In genomic region chr17:31560836-31561235, GRCh38 we compare ENCODE assay signal across 9 cellular contexts.
DNase-seq lines count a peak whose midpoint lies in the region; ATAC-seq and TF ChIP-seq lines count a peak whose summit lies in the region.
"Had no signal": no experiment of that assay in that cellular context is flagged by ENCODE, and none has a peak within 500 bp of the region (broad histone marks: within the 10 kb centered on the region; RNA-seq: fewer than 3 reads in every experiment).

No MANE protein-coding gene starts in this region.

- peak overlapping the region; percentile 2 to 62 for H3K18ac ChIP-seq in mesenchymal stem cell (ENCODE audit: low read depth in 1 of 2, low read length in 2 of 2)

- no peak overlapping the region for H3K27ac ChIP-seq in mammary epithelial cell (ENCODE audit: insufficient read depth, low read depth, low read length)
- peak overlapping the region; percentile 99 for H3K27ac ChIP-seq in mesenchymal stem cell (ENCODE audit: low read length, poor library complexity, severe bottlenecking)
- H3K27ac ChIP-seq in uterus, result peak overlapping the region; percentile 84 to 91

- H3K36me3 ChIP-seq in mammary epithelial cell (ENCODE audit: insufficient read depth, low read length) (no peaks in the 10 kb centered on the region), mesenchymal stem cell (ENCODE audit: control insufficient read depth in 1 of 2, insufficient read depth in 2 of 2, low read depth in 1 of 2, low read length in 2 of 2) (peaks cover 11 to 27% of the 10 kb centered on the region in 2 experiments), uterus (no peaks in the 10 kb centered on the region)

- H4K20me1 ChIP-seq in mammary epithelial cell (ENCODE audit: insufficient read depth, low read length), result no peaks in the 10 kb centered on the region

- POLR2A ChIA-PET in MCF 10A (lab: Yijun Ruan, JAX), result interaction anchor here (0.8 to 1.5 kb wide), 4 partner anchors 12 to 244 kb away, joined by 3 to 8 read pairs (median 3); no protein-coding TSS in a partner anchor

- peaks cover 37% of the 10 kb centered on the region for H3K4me1 Mint-ChIP-seq in MCF 10A (ENCODE audit: insufficient read depth, unreplicated experiment)

- H3K14ac ChIP-seq in mesenchymal stem cell (ENCODE audit: low read length in 2 of 2), result peak overlapping the region in 1 of 2 experiments; percentile 50

- H2AK5ac ChIP-seq in mesenchymal stem cell (ENCODE audit: low read length, severe bottlenecking), result peak overlapping the region; percentile 90

- CTCF ChIA-PET in MCF 10A (lab: Yijun Ruan, JAX), result interaction anchor here (0.6 to 11.0 kb wide), 3 partner anchors 35 to 282 kb away, joined by 3 to 185 read pairs (median 4); no protein-coding TSS in a partner anchor
- CTCF ChIA-PET in mammary epithelial cell (lab: Charles Lee; ENCODE audit: low non-redundant PET), result no interaction called here

- no peaks in the 10 kb centered on the region for H3K9me3 Mint-ChIP-seq in MCF 10A (ENCODE audit: unreplicated experiment)

- DNase-seq in MCF 10A (ENCODE audit: unreplicated experiment) (no peak), mammary epithelial cell (no peak), choroid plexus epithelial cell (ENCODE audit: low read depth) (no peak), mesenchymal stem cell (peak; percentile 36), uterus (no peak), T1000 (lab: John Stamatoyannopoulos, UW) (no peak)
- no peak for DNase-seq in stimulated activated naive CD4-positive, alpha-beta T cell (lab: John Stamatoyannopoulos, UW)
- DNase-seq: NCI-H1436 had no signal

- dilution Hi-C loops in mammary epithelial cell (cut with HindIII; ENCODE audit: low sequenced_read_pairs), result no loop called here

- TSS peak; percentile 45 for BruUV-seq in MCF 10A (replicated peaks; lab: Mats Ljungman, UMichigan)
- BruUV-seq in mammary epithelial cell (replicated peaks; lab: Mats Ljungman, UMichigan), result no TSS peak

- no peak overlapping the region for H2AFZ ChIP-seq in mammary epithelial cell (ENCODE audit: low read depth, low read length)
- no peak overlapping the region for H2AFZ ChIP-seq in mesenchymal stem cell (ENCODE audit: low read depth, low read length)

- peak overlapping the region; percentile 65 for H4K91ac ChIP-seq in mesenchymal stem cell (ENCODE audit: low read length)

- H3K9ac ChIP-seq in mammary epithelial cell (ENCODE audit: insufficient read depth, low read length) (no peak overlapping the region), mesenchymal stem cell (ENCODE audit: low read length) (peak overlapping the region; percentile 98)

- H3K4me2 ChIP-seq in mammary epithelial cell (ENCODE audit: insufficient read depth, low read depth, low read length) (no peak overlapping the region), mesenchymal stem cell (ENCODE audit: low read length, poor library complexity, severe bottlenecking) (peak overlapping the region; percentile 87)

- no peak for TF ChIP-seq POLR2A in uterus (IDR thresholded peaks at IDR 0.05)

- peaks cover 10% of the 10 kb centered on the region for H3K36me3 Mint-ChIP-seq in MCF 10A (ENCODE audit: insufficient read depth, unreplicated experiment)

- no peaks in the 10 kb centered on the region for H3K27me3 Mint-ChIP-seq in MCF 10A (ENCODE audit: insufficient read depth, unreplicated experiment)

- H2BK5ac ChIP-seq in mesenchymal stem cell (ENCODE audit: low read depth, low read length, poor library complexity, severe bottlenecking), result peak overlapping the region; percentile 78

- peak overlapping the region; percentile 59 for H4K8ac ChIP-seq in mesenchymal stem cell (ENCODE audit: low read length)

- H2BK12ac ChIP-seq in mesenchymal stem cell (ENCODE audit: low read length in 2 of 2), result peak overlapping the region; percentile 21 to 59

- WGBS in mammary epithelial cell (ENCODE audit: low coverage, missing lambda C conversion rate), result 52% methylated on average over 6 of the region's 6 CpGs
- WGBS in mesenchymal stem cell, result 24% methylated on average over 6 of the region's 6 CpGs

- H3K4me3 Mint-ChIP-seq in MCF 10A (ENCODE audit: unreplicated experiment), result peak overlapping the region; percentile 68

- H2BK120ac ChIP-seq in mesenchymal stem cell (ENCODE audit: low read depth, low read length), result no peak overlapping the region

- no peaks in the 10 kb centered on the region for H3K79me2 ChIP-seq in mammary epithelial cell (ENCODE audit: insufficient read depth, low read length)

- in situ Hi-C loops in mammary epithelial cell (cut with MboI; ENCODE audit: low sequenced_read_pairs in 2 of 2), result no loop called here

- intact Hi-C loops in MCF 10A (cut with micrococcal nuclease), result no loop called here
- intact Hi-C loops in mammary epithelial cell (cut with micrococcal nuclease), result loop anchor here (10.0 kb wide), 1 partner anchor 114 kb away; no protein-coding TSS in a partner anchor
- intact Hi-C loops in uterus (cut with DNase I; ENCODE audit: low total_unique reads), result no loop called here

- H3K4me1 ChIP-seq in mammary epithelial cell (ENCODE audit: insufficient read depth, low read length) (peaks cover 8% of the 10 kb centered on the region), mesenchymal stem cell (ENCODE audit: control insufficient read depth, insufficient read depth, low read depth, low read length) (peaks cover 30% of the 10 kb centered on the region), uterus (peaks cover 10 to 12% of the 10 kb centered on the region in 2 donors)

- no peak for TF ChIP-seq CTCF in MCF 10A (IDR thresholded peaks at IDR 0.05; ENCODE audit: unreplicated experiment)
- no peak for TF ChIP-seq CTCF in mammary epithelial cell (conservative IDR thresholded peaks at IDR 0.05 in 1 of 2, IDR thresholded peaks at IDR 0.05 in 1 of 2; ENCODE audit: extremely low read depth in 1 of 2, insufficient read depth in 1 of 2, low read depth in 1 of 2, low read length in 2 of 2)
- no peak for TF ChIP-seq CTCF in choroid plexus epithelial cell (conservative IDR thresholded peaks at IDR 0.05; ENCODE audit: low read depth, low read length)
- TF ChIP-seq CTCF in uterus (IDR thresholded peaks at IDR 0.05), result no peak

- no peaks in the 10 kb centered on the region for H3K79me1 ChIP-seq in mesenchymal stem cell (replicated peaks; ENCODE audit: low read length, poor library complexity, severe bottlenecking)

- H3K27me3 ChIP-seq in mammary epithelial cell (ENCODE audit: insufficient read depth, low read length), result no peaks in the 10 kb centered on the region
- no peaks in the 10 kb centered on the region for H3K27me3 ChIP-seq in mesenchymal stem cell (ENCODE audit: control insufficient read depth in 1 of 2, insufficient read depth in 1 of 2, low read length in 2 of 2)
- H3K27me3 ChIP-seq in uterus, result no peaks in the 10 kb centered on the region

- ATAC-seq in GM18868 (IDR thresholded peaks at IDR 0.05; ENCODE audit: unreplicated experiment), result no peak

- H3K9me3 ChIP-seq in mammary epithelial cell (replicated peaks; ENCODE audit: insufficient read depth, low read length), result no peaks in the 10 kb centered on the region
- H3K9me3 ChIP-seq in mesenchymal stem cell (ENCODE audit: control insufficient read depth, low read length), result no peaks in the 10 kb centered on the region
- no peaks in the 10 kb centered on the region for H3K9me3 ChIP-seq in uterus

- H3K23ac ChIP-seq in mesenchymal stem cell (ENCODE audit: low read length in 2 of 2), result peak overlapping the region in 1 of 2 experiments; percentile 89

- H3K4me3 ChIP-seq in mammary epithelial cell (replicated peaks in 1 of 3; ENCODE audit: insufficient read depth in 1 of 3, low read depth in 2 of 3, low read length in 3 of 3), result no peak overlapping the region
- H3K4me3 ChIP-seq in choroid plexus epithelial cell (ENCODE audit: low read depth, low read length), result peak overlapping the region; percentile 70
- H3K4me3 ChIP-seq in mesenchymal stem cell (ENCODE audit: insufficient read depth in 1 of 2, low read depth in 1 of 2, low read length in 2 of 2), result peak overlapping the region; percentile 35 to 90
- H3K4me3 ChIP-seq in uterus, result peak overlapping the region; percentile 58 to 70

- peak overlapping the region; percentile 12 for H2BK15ac ChIP-seq in mesenchymal stem cell (ENCODE audit: low read depth, poor library complexity, severe bottlenecking)

- H3K27ac Mint-ChIP-seq in MCF 10A (ENCODE audit: low read depth, unreplicated experiment), result peak overlapping the region; percentile 81

- H3K4ac ChIP-seq in mesenchymal stem cell (ENCODE audit: low read depth in 1 of 2, low read length in 2 of 2), result peak overlapping the region; percentile 2 to 54

Comparison
In these comparisons a context has a peak if more than half of its experiments do, and no peak if none do; other contexts are left out.
1. H3K4me3 ChIP-seq: peak in choroid plexus epithelial cell (single experiment), mesenchymal stem cell (2 of 2) and uterus (2 of 2); none in mammary epithelial cell (0 of 3).